ENCODE assay signal across 1 cellular context in the genomic region with DNA sequence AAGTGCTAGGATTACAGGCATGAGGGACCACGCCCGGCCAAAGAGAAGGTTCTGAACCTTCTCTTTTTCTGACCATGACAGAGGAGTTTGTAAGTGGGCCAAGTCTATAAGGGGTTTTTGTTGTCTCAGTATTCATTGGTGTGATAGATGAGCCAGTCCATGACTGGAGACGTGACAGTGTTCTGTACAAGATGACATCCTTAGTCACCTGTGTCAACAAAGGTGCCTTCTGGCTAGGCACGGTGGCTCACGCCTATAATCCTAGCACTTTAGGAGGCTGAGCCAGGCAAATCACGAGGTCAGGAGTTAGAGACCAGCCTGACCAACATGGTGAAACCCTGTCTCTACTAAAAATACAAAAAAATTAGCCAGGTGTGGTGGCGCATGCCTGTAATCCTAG.
TF ChIP-seq lines count a peak whose summit lies in the region.

No MANE protein-coding gene starts in this region.

TF ChIP-seq in K562, 482 proteins besides CTCF, POLR2A, EP300 and RAD21:
- TF ChIP-seq, protein P1, sequence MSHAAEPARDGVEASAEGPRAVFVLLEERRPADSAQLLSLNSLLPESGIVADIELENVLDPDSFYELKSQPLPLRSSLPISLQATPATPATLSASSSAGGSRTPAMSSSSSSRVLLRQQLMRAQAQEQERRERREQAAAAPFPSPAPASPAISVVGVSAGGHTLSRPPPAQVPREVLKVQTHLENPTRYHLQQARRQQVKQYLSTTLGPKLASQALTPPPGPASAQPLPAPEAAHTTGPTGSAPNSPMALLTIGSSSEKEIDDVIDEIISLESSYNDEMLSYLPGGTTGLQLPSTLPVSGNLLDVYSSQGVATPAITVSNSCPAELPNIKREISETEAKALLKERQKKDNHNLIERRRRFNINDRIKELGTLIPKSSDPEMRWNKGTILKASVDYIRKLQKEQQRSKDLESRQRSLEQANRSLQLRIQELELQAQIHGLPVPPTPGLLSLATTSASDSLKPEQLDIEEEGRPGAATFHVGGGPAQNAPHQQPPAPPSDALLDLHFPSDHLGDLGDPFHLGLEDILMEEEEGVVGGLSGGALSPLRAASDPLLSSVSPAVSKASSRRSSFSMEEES (CRISPR knock-in tag; IDR thresholded peaks at IDR 0.05), result peak; percentile 17; the same call in 1 of the 2 replicates
- no peak for TF ChIP-seq ZNF444 (CRISPR knock-in tag; IDR thresholded peaks at IDR 0.05)
- 0 out of 2 replicates have a peak, but pooled peaks have one; percentile 55 for TF ChIP-seq PHTF2 (CRISPR knock-in tag; IDR thresholded peaks at IDR 0.05)
- TF ChIP-seq, protein P2, sequence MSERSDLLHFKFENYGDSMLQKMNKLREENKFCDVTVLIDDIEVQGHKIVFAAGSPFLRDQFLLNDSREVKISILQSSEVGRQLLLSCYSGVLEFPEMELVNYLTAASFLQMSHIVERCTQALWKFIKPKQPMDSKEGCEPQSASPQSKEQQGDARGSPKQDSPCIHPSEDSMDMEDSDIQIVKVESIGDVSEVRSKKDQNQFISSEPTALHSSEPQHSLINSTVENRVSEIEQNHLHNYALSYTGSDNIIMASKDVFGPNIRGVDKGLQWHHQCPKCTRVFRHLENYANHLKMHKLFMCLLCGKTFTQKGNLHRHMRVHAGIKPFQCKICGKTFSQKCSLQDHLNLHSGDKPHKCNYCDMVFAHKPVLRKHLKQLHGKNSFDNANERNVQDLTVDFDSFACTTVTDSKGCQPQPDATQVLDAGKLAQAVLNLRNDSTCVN (CRISPR knock-in tag; IDR thresholded peaks at IDR 0.05), result 0 out of 2 replicates have a peak, but pooled peaks have one; percentile 34
- no peak for TF ChIP-seq STAT5A (IDR thresholded peaks at IDR 0.05; ENCODE audit: borderline replicate concordance, low read length)
- TF ChIP-seq RBM14 (IDR thresholded peaks at IDR 0.05; ENCODE audit: borderline replicate concordance, insufficient read depth, low read depth, low read length), result no peak
- TF ChIP-seq KAT8 (IDR thresholded peaks at IDR 0.05; ENCODE audit: low read depth), result no peak
- TF ChIP-seq HDAC6 (IDR thresholded peaks at IDR 0.05; ENCODE audit: low read depth, low read length), result no peak
- TF ChIP-seq ZNF79 (CRISPR knock-in tag; IDR thresholded peaks at IDR 0.05; ENCODE audit: low read depth), result no peak
- TF ChIP-seq, protein P3, sequence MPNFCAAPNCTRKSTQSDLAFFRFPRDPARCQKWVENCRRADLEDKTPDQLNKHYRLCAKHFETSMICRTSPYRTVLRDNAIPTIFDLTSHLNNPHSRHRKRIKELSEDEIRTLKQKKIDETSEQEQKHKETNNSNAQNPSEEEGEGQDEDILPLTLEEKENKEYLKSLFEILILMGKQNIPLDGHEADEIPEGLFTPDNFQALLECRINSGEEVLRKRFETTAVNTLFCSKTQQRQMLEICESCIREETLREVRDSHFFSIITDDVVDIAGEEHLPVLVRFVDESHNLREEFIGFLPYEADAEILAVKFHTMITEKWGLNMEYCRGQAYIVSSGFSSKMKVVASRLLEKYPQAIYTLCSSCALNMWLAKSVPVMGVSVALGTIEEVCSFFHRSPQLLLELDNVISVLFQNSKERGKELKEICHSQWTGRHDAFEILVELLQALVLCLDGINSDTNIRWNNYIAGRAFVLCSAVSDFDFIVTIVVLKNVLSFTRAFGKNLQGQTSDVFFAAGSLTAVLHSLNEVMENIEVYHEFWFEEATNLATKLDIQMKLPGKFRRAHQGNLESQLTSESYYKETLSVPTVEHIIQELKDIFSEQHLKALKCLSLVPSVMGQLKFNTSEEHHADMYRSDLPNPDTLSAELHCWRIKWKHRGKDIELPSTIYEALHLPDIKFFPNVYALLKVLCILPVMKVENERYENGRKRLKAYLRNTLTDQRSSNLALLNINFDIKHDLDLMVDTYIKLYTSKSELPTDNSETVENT (CRISPR knock-in tag; IDR thresholded peaks at IDR 0.05), result peak; percentile 5; the same call in 1 of the 2 replicates
- TF ChIP-seq, protein P4, sequence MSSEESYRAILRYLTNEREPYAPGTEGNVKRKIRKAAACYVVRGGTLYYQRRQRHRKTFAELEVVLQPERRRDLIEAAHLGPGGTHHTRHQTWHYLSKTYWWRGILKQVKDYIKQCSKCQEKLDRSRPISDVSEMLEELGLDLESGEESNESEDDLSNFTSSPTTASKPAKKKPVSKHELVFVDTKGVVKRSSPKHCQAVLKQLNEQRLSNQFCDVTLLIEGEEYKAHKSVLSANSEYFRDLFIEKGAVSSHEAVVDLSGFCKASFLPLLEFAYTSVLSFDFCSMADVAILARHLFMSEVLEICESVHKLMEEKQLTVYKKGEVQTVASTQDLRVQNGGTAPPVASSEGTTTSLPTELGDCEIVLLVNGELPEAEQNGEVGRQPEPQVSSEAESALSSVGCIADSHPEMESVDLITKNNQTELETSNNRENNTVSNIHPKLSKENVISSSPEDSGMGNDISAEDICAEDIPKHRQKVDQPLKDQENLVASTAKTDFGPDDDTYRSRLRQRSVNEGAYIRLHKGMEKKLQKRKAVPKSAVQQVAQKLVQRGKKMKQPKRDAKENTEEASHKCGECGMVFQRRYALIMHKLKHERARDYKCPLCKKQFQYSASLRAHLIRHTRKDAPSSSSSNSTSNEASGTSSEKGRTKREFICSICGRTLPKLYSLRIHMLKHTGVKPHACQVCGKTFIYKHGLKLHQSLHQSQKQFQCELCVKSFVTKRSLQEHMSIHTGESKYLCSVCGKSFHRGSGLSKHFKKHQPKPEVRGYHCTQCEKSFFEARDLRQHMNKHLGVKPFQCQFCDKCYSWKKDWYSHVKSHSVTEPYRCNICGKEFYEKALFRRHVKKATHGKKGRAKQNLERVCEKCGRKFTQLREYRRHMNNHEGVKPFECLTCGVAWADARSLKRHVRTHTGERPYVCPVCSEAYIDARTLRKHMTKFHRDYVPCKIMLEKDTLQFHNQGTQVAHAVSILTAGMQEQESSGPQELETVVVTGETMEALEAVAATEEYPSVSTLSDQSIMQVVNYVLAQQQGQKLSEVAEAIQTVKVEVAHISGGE (CRISPR knock-in tag; IDR thresholded peaks at IDR 0.05), result 0 out of 6 replicates have a peak, but pooled peaks of 1 of the 3 experiments have one; percentile 35
